1 cellular context compared by ENCODE assay signal in the genomic region with DNA sequence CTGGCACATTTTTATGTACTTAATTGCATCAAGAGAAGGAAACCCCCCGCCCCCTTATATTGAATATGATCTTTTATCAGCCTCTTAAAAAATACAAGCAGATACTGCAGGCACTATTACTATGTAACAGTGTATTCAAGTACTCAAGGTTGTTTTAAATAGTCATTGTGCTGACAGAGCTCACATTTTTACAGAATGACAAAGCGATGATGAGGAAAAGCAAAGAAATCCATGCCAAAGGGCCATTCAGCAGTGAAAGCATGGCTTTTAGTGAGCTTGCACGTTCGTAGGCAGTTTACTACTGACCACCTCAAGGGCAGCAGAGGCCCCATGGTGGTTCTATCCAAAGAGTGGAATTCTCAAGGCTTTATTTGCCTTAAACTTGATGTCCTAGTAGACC.
TF ChIP-seq lines count a peak whose summit lies in the region.

No MANE protein-coding gene starts in this region.

TF ChIP-seq in WTC11, 78 proteins besides CTCF, POLR2A, EP300 and RAD21 (continued from another document):
- TF ChIP-seq STAT6 (CRISPR knock-in tag; conservative IDR thresholded peaks at IDR 0.05; ENCODE audit: low read depth) (no peak), ZNF138 (CRISPR knock-in tag; conservative IDR thresholded peaks at IDR 0.05) (no peak)
